In genomic region chr7:29102554-29103151, GRCh38 we compare ENCODE assay signal across 8 cellular contexts. TPM values are rescaled to one million over a fixed set of nuclear protein-coding genes. Genes with fewer than 3 reads are reported as not detected.
DNase-seq lines count a peak whose midpoint lies in the region; ATAC-seq and TF ChIP-seq lines count a peak whose summit lies in the region.

No MANE protein-coding gene starts in this region.

- H3K27ac Mint-ChIP-seq in effector memory CD8-positive, alpha-beta T cell: no peak overlapping the region

- H3K9me3 ChIP-seq in lung (ENCODE audit: control insufficient read depth in 2 of 2, insufficient read depth in 1 of 2, low read length in 1 of 2) (no peaks in the 10 kb centered on the region), tibial nerve (no peaks in the 10 kb centered on the region)

- H3K4me1 Mint-ChIP-seq in effector memory CD8-positive, alpha-beta T cell (ENCODE audit: low read depth in 2 of 2): peaks cover 0 to 4% of the 10 kb centered on the region in 2 donors

- no peaks in the 10 kb centered on the region for H3K27me3 ChIP-seq in lung (ENCODE audit: control insufficient read depth, insufficient read depth)
- H3K27me3 ChIP-seq in tibial nerve: no peaks in the 10 kb centered on the region

- TF ChIP-seq POLR2A in tibial nerve (IDR thresholded peaks at IDR 0.05): no peak

- H3K27ac ChIP-seq in lung (ENCODE audit: low read depth in 1 of 2, low read length in 1 of 2) (no peak overlapping the region), tibial nerve (no peak overlapping the region)

- H3K4me1 ChIP-seq in lung (ENCODE audit: control insufficient read depth in 2 of 2, insufficient read depth in 2 of 2, low read length in 2 of 2) (peaks cover 2 to 3% of the 10 kb centered on the region in 2 donors), tibial nerve (peaks cover 0 to 30% (median 0%) of the 10 kb centered on the region in 4 donors)

- ATAC-seq in SK-N-SH treated with all-trans-retinoic acid at 6 μM for 48 hours: peak; percentile 81
- no peak for ATAC-seq in effector memory CD8-positive, alpha-beta T cell (replicated peaks)
- peak; percentile 14 for ATAC-seq in lung (ENCODE audit: insufficient read depth, low FRiP score)
- no peak for ATAC-seq in GM21717 (IDR thresholded peaks at IDR 0.05; ENCODE audit: unreplicated experiment)

- TF ChIP-seq CTCF in lung (IDR thresholded peaks at IDR 0.05; ENCODE audit: control extremely low read depth, extremely low read depth): peak; percentile 36
- TF ChIP-seq CTCF in tibial nerve (IDR thresholded peaks at IDR 0.05): peak; percentile 30 to 73 (median 52)

- no peaks in the 10 kb centered on the region for H3K9me3 Mint-ChIP-seq in effector memory CD8-positive, alpha-beta T cell

- TF ChIP-seq EP300 in tibial nerve (IDR thresholded peaks at IDR 0.05): peak in 1 of 2 donors; percentile 31

- no peaks in the 10 kb centered on the region for H3K36me3 Mint-ChIP-seq in effector memory CD8-positive, alpha-beta T cell (ENCODE audit: insufficient read depth)

- DNase-seq in SIG-M5 treated with dmso at 0.1 percent for 504 hours (lab: John Stamatoyannopoulos, UW; ENCODE audit: unreplicated experiment) (peak; percentile 39), SIG-M5 (lab: John Stamatoyannopoulos, UW) (no peak), LoVo (ENCODE audit: low spot score) (peak; percentile 70), lung (ENCODE audit: low spot score) (peak; percentile 64), tibial nerve (ENCODE audit: low spot score in 2 of 2) (peak; percentile 44 to 64)
- DNase-seq in effector memory CD8-positive, alpha-beta T cell: peak; percentile 4 to 17 (median 6)

- WGBS in lung, 2 donors: 5% methylated on average over 7 of the region's 7 CpGs
- 4 to 6% methylated on average over 7 of the region's 7 CpGs for WGBS in tibial nerve, 2 donors

- H3K36me3 ChIP-seq in lung (ENCODE audit: control insufficient read depth in 2 of 2, insufficient read depth in 2 of 2, low read length in 2 of 2) (no peaks in the 10 kb centered on the region), tibial nerve (no peaks in the 10 kb centered on the region)

- no peaks in the 10 kb centered on the region for H3K27me3 Mint-ChIP-seq in effector memory CD8-positive, alpha-beta T cell

- no peak overlapping the region for H3K4me3 Mint-ChIP-seq in effector memory CD8-positive, alpha-beta T cell

- H3K4me3 ChIP-seq in lung: no peak overlapping the region
- no peak overlapping the region for H3K4me3 ChIP-seq in tibial nerve

TF ChIP-seq in SK-N-SH treated with all-trans-retinoic acid at 6 μM for 48 hours, 23 proteins besides CTCF, POLR2A, EP300 and RAD21:
- TF ChIP-seq ISL1 (CRISPR knock-in tag; IDR thresholded peaks at IDR 0.05): 0 out of 2 replicates have a peak, but pooled peaks have one; percentile 21
- TF ChIP-seq SNAI2 (CRISPR knock-in tag; IDR thresholded peaks at IDR 0.05): 0 out of 2 replicates have a peak, but pooled peaks have one; percentile 15
- TF ChIP-seq CSRNP3 (CRISPR knock-in tag; IDR thresholded peaks at IDR 0.05): no peak
- TF ChIP-seq OSR1 (CRISPR knock-in tag; IDR thresholded peaks at IDR 0.05): no peak
- TF ChIP-seq ZNF565 (CRISPR knock-in tag; conservative IDR thresholded peaks at IDR 0.05; ENCODE audit: low read depth): no peak
- no peak for TF ChIP-seq ZNF70 (CRISPR knock-in tag; IDR thresholded peaks at IDR 0.05)
- TF ChIP-seq ZC3H10 (CRISPR knock-in tag; IDR thresholded peaks at IDR 0.05): no peak

RNA-seq across cellular contexts. Expression of gene CPVL, which starts 43.7 kb away (rescaled TPM):
- 10 to 100 TPM; 16.6 to 18.1 TPM for total RNA-seq in lung
- polyA plus RNA-seq in lung: 10 to 100 TPM; 17.1 to 34.8 TPM
- total RNA-seq in tibial nerve: 10 to 100 TPM in 2 of 4 donors, 1 to 10 TPM in 2; 3.1 to 17.5 (median 11.5) TPM

Comparison
In these comparisons a context has a peak if more than half of its experiments do, and no peak if none do; other contexts are left out.
1. ATAC-seq: peak in SK-N-SH treated with all-trans-retinoic acid at 6 μM for 48 hours (single experiment) and lung (single experiment); none in effector memory CD8-positive, alpha-beta T cell (single experiment) and GM21717 (single experiment).